In the genomic region with DNA sequence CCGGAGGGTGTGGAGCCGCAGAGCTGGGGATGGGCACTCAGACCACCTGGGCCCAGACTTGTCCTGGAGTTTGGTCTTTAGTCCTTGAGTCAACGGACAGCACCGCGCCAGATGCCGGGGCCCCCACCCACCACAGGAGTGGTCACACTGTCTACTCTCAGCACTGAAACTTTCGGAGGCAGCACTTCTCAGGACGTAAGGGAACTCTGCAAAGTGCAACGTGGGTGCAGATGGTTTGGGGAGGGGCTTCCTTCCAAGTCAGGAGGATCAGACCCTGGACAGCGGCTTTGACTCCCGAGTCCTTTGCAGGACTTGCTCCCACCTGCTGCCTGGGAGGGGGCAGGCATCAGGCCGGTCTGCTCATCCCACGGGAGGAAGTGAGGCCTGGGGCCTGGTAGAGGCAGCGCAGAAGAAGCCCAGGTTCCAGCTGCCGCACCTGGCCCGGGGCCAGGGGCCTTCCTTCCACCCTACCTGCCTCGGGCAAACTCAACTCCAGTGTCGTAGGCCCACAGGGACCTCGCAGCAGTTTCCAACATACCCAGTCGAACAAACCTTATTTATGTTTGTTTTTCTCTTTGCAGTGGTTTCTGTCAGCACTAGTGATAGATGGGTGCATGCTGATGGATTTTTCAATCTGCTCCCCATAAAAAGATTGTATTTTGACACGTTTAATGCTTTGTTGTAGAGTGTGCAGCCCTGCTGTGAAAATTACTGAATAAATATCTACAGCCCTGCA, we compare ENCODE assay signal across 1 cellular context.
TF ChIP-seq lines count a peak whose summit lies in the region.

No MANE protein-coding gene starts in this region.

TF ChIP-seq in SK-N-SH treated with all-trans-retinoic acid at 6 μM for 48 hours, 23 proteins besides CTCF, POLR2A, EP300 and RAD21:
- TF ChIP-seq, protein P1, sequence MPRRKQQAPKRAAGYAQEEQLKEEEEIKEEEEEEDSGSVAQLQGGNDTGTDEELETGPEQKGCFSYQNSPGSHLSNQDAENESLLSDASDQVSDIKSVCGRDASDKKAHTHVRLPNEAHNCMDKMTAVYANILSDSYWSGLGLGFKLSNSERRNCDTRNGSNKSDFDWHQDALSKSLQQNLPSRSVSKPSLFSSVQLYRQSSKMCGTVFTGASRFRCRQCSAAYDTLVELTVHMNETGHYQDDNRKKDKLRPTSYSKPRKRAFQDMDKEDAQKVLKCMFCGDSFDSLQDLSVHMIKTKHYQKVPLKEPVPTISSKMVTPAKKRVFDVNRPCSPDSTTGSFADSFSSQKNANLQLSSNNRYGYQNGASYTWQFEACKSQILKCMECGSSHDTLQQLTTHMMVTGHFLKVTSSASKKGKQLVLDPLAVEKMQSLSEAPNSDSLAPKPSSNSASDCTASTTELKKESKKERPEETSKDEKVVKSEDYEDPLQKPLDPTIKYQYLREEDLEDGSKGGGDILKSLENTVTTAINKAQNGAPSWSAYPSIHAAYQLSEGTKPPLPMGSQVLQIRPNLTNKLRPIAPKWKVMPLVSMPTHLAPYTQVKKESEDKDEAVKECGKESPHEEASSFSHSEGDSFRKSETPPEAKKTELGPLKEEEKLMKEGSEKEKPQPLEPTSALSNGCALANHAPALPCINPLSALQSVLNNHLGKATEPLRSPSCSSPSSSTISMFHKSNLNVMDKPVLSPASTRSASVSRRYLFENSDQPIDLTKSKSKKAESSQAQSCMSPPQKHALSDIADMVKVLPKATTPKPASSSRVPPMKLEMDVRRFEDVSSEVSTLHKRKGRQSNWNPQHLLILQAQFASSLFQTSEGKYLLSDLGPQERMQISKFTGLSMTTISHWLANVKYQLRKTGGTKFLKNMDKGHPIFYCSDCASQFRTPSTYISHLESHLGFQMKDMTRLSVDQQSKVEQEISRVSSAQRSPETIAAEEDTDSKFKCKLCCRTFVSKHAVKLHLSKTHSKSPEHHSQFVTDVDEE (CRISPR knock-in tag; IDR thresholded peaks at IDR 0.05): no peak
- TF ChIP-seq ZNF70 (CRISPR knock-in tag; IDR thresholded peaks at IDR 0.05) (no peak), PPARA (CRISPR knock-in tag; IDR thresholded peaks at IDR 0.05; ENCODE audit: borderline replicate concordance) (no peak), ESRRG (CRISPR knock-in tag; IDR thresholded peaks at IDR 0.05) (no peak), TOX (CRISPR knock-in tag; IDR thresholded peaks at IDR 0.05; ENCODE audit: borderline replicate concordance) (no peak), ZC3H10 (CRISPR knock-in tag; IDR thresholded peaks at IDR 0.05) (no peak)
